Comparison of ENCODE assay signal across 1 cellular context in the genomic region with DNA sequence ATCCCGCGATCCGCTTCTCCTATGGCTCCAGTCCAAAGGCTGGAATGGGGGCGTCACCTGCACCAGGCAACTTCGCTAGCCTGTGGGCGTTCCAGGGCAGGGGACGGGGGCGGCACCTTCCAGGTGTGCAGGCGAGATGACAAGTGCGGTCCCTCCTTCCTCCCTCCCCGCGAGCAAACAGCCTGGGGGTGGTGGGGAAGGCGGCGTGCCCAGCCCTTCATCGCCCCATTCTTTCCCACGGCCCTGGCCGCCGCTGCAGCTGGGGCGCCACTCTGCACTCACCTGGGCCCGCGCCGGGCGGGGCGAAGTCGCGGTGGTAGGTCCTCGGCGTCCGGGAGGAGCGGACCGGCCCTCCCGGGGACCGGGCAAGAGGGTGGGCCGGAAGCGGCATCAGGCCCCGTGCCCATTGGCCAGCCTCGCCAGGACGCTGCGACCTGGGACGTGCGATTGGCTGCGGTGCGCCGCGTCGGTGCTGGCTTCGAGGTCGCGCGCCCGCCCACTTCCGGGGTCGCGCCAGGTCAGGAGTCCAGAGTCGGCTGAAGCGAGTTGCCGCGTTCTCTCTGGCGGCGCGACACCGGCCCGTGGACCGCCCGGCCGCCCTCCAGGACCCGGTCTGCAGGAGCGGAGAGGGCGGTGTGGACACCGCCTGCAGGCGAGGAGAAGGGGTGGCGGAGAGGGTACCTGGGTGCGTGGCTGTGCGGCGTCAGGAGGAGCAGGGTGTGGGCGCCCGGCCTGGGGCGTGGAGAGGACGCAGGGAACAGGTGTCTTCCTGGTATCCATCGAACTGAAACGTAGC.
TF ChIP-seq lines count a peak whose summit lies in the region.

Gene TECPR1, minus strand, starts transcription at position 389 of the 796 bp plus-strand sequence. CDS start 6,086 bp downstream, outside the sequence.

TF ChIP-seq in HepG2, 621 proteins besides CTCF, POLR2A, EP300 and RAD21 (continued from another document and continues in another):
- TF ChIP-seq MYPOP (CRISPR knock-in tag; IDR thresholded peaks at IDR 0.05): peak; percentile 10; the same call in 1 of the 2 replicates
- no peak for TF ChIP-seq PRDM10 (CRISPR knock-in tag; IDR thresholded peaks at IDR 0.05; ENCODE audit: low read depth)
- peak; percentile 13; the same call in 1 of the 2 replicates for TF ChIP-seq ZNF564 (CRISPR knock-in tag; IDR thresholded peaks at IDR 0.05)
- no peak; the same call in 1 of the 2 replicates for TF ChIP-seq HOXA5 (CRISPR knock-in tag; IDR thresholded peaks at IDR 0.05)
- TF ChIP-seq TARDBP (CRISPR knock-in tag; IDR thresholded peaks at IDR 0.05): peak; percentile 62; the same call in 1 of the 2 replicates
- TF ChIP-seq, protein P1, sequence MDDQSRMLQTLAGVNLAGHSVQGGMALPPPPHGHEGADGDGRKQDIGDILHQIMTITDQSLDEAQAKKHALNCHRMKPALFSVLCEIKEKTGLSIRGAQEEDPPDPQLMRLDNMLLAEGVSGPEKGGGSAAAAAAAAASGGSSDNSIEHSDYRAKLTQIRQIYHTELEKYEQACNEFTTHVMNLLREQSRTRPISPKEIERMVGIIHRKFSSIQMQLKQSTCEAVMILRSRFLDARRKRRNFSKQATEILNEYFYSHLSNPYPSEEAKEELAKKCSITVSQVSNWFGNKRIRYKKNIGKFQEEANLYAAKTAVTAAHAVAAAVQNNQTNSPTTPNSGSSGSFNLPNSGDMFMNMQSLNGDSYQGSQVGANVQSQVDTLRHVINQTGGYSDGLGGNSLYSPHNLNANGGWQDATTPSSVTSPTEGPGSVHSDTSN (CRISPR knock-in tag; IDR thresholded peaks at IDR 0.05; ENCODE audit: borderline replicate concordance): no peak
- TF ChIP-seq MBNL3 (CRISPR knock-in tag; conservative IDR thresholded peaks at IDR 0.05): no peak
- TF ChIP-seq ZNF549 (CRISPR knock-in tag; IDR thresholded peaks at IDR 0.05): no peak
- TF ChIP-seq SMAD1 (CRISPR knock-in tag; IDR thresholded peaks at IDR 0.05; ENCODE audit: borderline replicate concordance, low read depth): 0 out of 2 replicates have a peak, but pooled peaks have one; percentile 51
- TF ChIP-seq JDP2 (CRISPR knock-in tag; IDR thresholded peaks at IDR 0.05; ENCODE audit: borderline replicate concordance): no peak
- peak; percentile 95 for TF ChIP-seq ZEB1 (IDR thresholded peaks at IDR 0.05; ENCODE audit: insufficient replicate concordance, low read depth)
- TF ChIP-seq DDIT3 (CRISPR knock-in tag; IDR thresholded peaks at IDR 0.05): no peak
- no peak for TF ChIP-seq HMG20B (CRISPR knock-in tag; conservative IDR thresholded peaks at IDR 0.05)
- no peak for TF ChIP-seq ZNF362 (CRISPR knock-in tag; IDR thresholded peaks at IDR 0.05; ENCODE audit: borderline replicate concordance)
- TF ChIP-seq PHF21A (CRISPR knock-in tag; IDR thresholded peaks at IDR 0.05): peak; percentile 78; the same call in 1 of the 2 replicates
- TF ChIP-seq, protein P2, sequence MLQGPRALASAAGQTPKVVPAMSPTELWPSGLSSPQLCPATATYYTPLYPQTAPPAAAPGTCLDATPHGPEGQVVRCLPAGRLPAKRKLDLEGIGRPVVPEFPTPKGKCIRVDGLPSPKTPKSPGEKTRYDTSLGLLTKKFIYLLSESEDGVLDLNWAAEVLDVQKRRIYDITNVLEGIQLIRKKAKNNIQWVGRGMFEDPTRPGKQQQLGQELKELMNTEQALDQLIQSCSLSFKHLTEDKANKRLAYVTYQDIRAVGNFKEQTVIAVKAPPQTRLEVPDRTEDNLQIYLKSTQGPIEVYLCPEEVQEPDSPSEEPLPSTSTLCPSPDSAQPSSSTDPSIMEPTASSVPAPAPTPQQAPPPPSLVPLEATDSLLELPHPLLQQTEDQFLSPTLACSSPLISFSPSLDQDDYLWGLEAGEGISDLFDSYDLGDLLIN (CRISPR knock-in tag; IDR thresholded peaks at IDR 0.05; ENCODE audit: borderline replicate concordance): no peak
- TF ChIP-seq ZNF33B (CRISPR knock-in tag; IDR thresholded peaks at IDR 0.05): no peak
- peak; percentile 66 for TF ChIP-seq SNAI1 (CRISPR knock-in tag; IDR thresholded peaks at IDR 0.05; ENCODE audit: borderline replicate concordance)
- TF ChIP-seq, protein P3, sequence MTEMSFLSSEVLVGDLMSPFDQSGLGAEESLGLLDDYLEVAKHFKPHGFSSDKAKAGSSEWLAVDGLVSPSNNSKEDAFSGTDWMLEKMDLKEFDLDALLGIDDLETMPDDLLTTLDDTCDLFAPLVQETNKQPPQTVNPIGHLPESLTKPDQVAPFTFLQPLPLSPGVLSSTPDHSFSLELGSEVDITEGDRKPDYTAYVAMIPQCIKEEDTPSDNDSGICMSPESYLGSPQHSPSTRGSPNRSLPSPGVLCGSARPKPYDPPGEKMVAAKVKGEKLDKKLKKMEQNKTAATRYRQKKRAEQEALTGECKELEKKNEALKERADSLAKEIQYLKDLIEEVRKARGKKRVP (CRISPR knock-in tag; IDR thresholded peaks at IDR 0.05): no peak
- no peak for TF ChIP-seq ZNF644 (CRISPR knock-in tag; IDR thresholded peaks at IDR 0.05; ENCODE audit: low read depth)
- 0 out of 2 replicates have a peak, but pooled peaks have one; percentile 65 for TF ChIP-seq WIZ (CRISPR knock-in tag; IDR thresholded peaks at IDR 0.05)
- TF ChIP-seq, protein P4, sequence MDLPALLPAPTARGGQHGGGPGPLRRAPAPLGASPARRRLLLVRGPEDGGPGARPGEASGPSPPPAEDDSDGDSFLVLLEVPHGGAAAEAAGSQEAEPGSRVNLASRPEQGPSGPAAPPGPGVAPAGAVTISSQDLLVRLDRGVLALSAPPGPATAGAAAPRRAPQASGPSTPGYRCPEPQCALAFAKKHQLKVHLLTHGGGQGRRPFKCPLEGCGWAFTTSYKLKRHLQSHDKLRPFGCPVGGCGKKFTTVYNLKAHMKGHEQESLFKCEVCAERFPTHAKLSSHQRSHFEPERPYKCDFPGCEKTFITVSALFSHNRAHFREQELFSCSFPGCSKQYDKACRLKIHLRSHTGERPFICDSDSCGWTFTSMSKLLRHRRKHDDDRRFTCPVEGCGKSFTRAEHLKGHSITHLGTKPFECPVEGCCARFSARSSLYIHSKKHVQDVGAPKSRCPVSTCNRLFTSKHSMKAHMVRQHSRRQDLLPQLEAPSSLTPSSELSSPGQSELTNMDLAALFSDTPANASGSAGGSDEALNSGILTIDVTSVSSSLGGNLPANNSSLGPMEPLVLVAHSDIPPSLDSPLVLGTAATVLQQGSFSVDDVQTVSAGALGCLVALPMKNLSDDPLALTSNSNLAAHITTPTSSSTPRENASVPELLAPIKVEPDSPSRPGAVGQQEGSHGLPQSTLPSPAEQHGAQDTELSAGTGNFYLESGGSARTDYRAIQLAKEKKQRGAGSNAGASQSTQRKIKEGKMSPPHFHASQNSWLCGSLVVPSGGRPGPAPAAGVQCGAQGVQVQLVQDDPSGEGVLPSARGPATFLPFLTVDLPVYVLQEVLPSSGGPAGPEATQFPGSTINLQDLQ (CRISPR knock-in tag; IDR thresholded peaks at IDR 0.05): 0 out of 2 replicates have a peak, but pooled peaks have one; percentile 43
- TF ChIP-seq ZNF570 (CRISPR knock-in tag; IDR thresholded peaks at IDR 0.05; ENCODE audit: borderline replicate concordance): no peak
- no peak; the same call in 1 of the 2 replicates for TF ChIP-seq ARHGAP35 (CRISPR knock-in tag; IDR thresholded peaks at IDR 0.05; ENCODE audit: borderline replicate concordance)
- no peak for TF ChIP-seq ZNF605 (CRISPR knock-in tag; IDR thresholded peaks at IDR 0.05)
- TF ChIP-seq ZNF660 (CRISPR knock-in tag; IDR thresholded peaks at IDR 0.05; ENCODE audit: borderline replicate concordance, low read depth): no peak
- TF ChIP-seq ELF3 (CRISPR knock-in tag; IDR thresholded peaks at IDR 0.05): no peak; the same call in none of the 2 replicates
- TF ChIP-seq ZSCAN29 (CRISPR knock-in tag; conservative IDR thresholded peaks at IDR 0.05): 0 out of 2 replicates have a peak, but pooled peaks have one; percentile 56
- TF ChIP-seq CAMTA2 (CRISPR knock-in tag; IDR thresholded peaks at IDR 0.05; ENCODE audit: borderline replicate concordance): no peak
- no peak for TF ChIP-seq ZNF326 (CRISPR knock-in tag; IDR thresholded peaks at IDR 0.05; ENCODE audit: borderline replicate concordance)
- TF ChIP-seq, protein P5, sequence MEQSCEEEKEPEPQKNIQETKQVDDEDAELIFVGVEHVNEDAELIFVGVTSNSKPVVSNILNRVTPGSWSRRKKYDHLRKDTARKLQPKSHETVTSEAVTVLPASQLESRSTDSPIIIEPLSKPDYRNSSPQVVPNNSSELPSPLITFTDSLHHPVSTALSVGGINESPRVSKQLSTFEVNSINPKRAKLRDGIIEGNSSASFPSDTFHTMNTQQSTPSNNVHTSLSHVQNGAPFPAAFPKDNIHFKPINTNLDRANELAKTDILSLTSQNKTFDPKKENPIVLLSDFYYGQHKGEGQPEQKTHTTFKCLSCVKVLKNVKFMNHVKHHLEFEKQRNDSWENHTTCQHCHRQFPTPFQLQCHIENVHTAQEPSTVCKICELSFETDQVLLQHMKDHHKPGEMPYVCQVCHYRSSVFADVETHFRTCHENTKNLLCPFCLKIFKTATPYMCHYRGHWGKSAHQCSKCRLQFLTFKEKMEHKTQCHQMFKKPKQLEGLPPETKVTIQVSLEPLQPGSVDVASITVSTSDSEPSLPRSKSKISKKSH (CRISPR knock-in tag; IDR thresholded peaks at IDR 0.05; ENCODE audit: borderline replicate concordance): peak; percentile 70; the same call in 1 of the 2 replicates
- no peak for TF ChIP-seq RELA (CRISPR knock-in tag; IDR thresholded peaks at IDR 0.05)
- no peak for TF ChIP-seq NFIC (IDR thresholded peaks at IDR 0.05; ENCODE audit: low read length)
- no peak for TF ChIP-seq ZNF768 (CRISPR knock-in tag; IDR thresholded peaks at IDR 0.05)
- TF ChIP-seq ETS1 (CRISPR knock-in tag; IDR thresholded peaks at IDR 0.05): no peak
- peak; percentile 87 for TF ChIP-seq HNF4A (CRISPR knock-in tag; IDR thresholded peaks at IDR 0.05)
